7 cellular contexts compared by ENCODE assay signal in the genomic region with DNA sequence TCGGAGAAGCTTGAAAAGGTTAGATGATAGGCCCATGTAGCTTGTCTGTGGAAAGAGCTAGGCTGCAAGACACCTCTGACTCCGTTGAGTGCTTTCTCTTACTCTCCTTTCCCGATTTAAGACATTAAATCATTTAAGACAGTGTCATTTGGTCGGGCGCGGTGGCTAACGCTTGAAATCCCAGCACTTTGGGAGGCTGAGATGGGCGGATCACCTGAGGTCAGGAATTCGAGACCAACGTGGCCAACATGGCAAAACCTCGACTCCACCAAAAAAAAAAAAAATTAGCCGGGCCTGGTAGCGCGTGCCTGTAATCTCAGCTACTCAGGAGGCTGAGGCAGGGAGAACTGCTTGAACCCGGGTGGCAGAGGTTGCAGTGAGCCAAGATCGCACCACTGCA. TPM values are rescaled to one million over a fixed set of nuclear protein-coding genes. Genes with fewer than 3 reads are reported as not detected.
DNase-seq lines count a peak whose midpoint lies in the region; ATAC-seq and TF ChIP-seq lines count a peak whose summit lies in the region.
"Not testable (repeated sequence)": the region's sequence is repeated elsewhere in the genome, so short reads cannot be mapped to it uniquely, and the experiment has no call there.

No MANE protein-coding gene starts in this region.

- H3K27me3 ChIP-seq in BLaER1 treated with 17β-estradiol and CSF1 and Interleukin-3, amounts not matched to agents 10 nM and 100 nM: not testable (repeated sequence)

- H3K36me3 ChIP-seq in BLaER1 treated with 17β-estradiol and CSF1 and Interleukin-3, amounts not matched to agents 10 nM and 100 nM: not testable (repeated sequence)

- peak overlapping the region in 1 of 11 experiments; percentile 97; a peak in 2 of 22 replicates for H3K9ac ChIP-seq in BLaER1 treated with 17β-estradiol and CSF1 and Interleukin-3, amounts not matched to agents 10 nM and 100 nM

- DNase-seq in RWPE1 (ENCODE audit: low spot score); stimulated activated naive B cell treated with anti-CD40 and anti-IgM and Interleukin-4, amounts not matched to agents 10 μg/mL and 1 μg/mL and 100 μg/mL, for 72 hours: not testable (repeated sequence)
- peak; percentile 15 for DNase-seq in cardiac septum (ENCODE audit: low spot score)

- H3K4me3 Mint-ChIP-seq in IgD-negative memory B cell (peak overlapping the region in 2 of 4 donors; percentile 32 to 98), nephron (peak overlapping the region; percentile 48 to 55 (median 50))
- H3K4me3 Mint-ChIP-seq in activated T-helper 17 cell treated with anti-CD3 and anti-CD28 coated beads, Interleukin-2, amount 50 U/mL, for 72 hours: peak overlapping the region; percentile 78
- H3K4me3 Mint-ChIP-seq in stimulated activated naive B cell treated with anti-CD40 and anti-IgM and Interleukin-4, amounts not matched to agents 10 μg/mL and 1 μg/mL and 100 μg/mL, for 72 hours: not testable (repeated sequence)

- not testable (repeated sequence) for H3K36me3 Mint-ChIP-seq in IgD-negative memory B cell; stimulated activated naive B cell treated with anti-CD40 and anti-IgM and Interleukin-4, amounts not matched to agents 10 μg/mL and 1 μg/mL and 100 μg/mL, for 72 hours
- peaks cover 21% of the 10 kb centered on the region for H3K36me3 Mint-ChIP-seq in activated T-helper 17 cell treated with anti-CD3 and anti-CD28 coated beads, Interleukin-2, amount 50 U/mL, for 72 hours (ENCODE audit: low read depth)
- peaks cover 18% of the 10 kb centered on the region for H3K36me3 Mint-ChIP-seq in nephron (ENCODE audit: low read depth)

- H3K27ac Mint-ChIP-seq in IgD-negative memory B cell: peak overlapping the region; percentile 90 to 99 (median 96)
- not testable (repeated sequence) for H3K27ac Mint-ChIP-seq in activated T-helper 17 cell treated with anti-CD3 and anti-CD28 coated beads, Interleukin-2, amount 50 U/mL, for 72 hours; nephron
- peak overlapping the region; percentile 25 for H3K27ac Mint-ChIP-seq in stimulated activated naive B cell treated with anti-CD40 and anti-IgM and Interleukin-4, amounts not matched to agents 10 μg/mL and 1 μg/mL and 100 μg/mL, for 72 hours

- peaks cover 31 to 61% (median 54%) of the 10 kb centered on the region in 10 experiments for H3K4me1 ChIP-seq in BLaER1 treated with 17β-estradiol and CSF1 and Interleukin-3, amounts not matched to agents 10 nM and 100 nM

- H3K4me1 Mint-ChIP-seq in IgD-negative memory B cell: peaks cover 15 to 25% (median 21%) of the 10 kb centered on the region in 3 donors
- H3K4me1 Mint-ChIP-seq in activated T-helper 17 cell treated with anti-CD3 and anti-CD28 coated beads, Interleukin-2, amount 50 U/mL, for 72 hours: peaks cover 15% of the 10 kb centered on the region
- peaks cover 21% of the 10 kb centered on the region for H3K4me1 Mint-ChIP-seq in nephron
- H3K4me1 Mint-ChIP-seq in stimulated activated naive B cell treated with anti-CD40 and anti-IgM and Interleukin-4, amounts not matched to agents 10 μg/mL and 1 μg/mL and 100 μg/mL, for 72 hours: peaks cover 22 to 24% of the 10 kb centered on the region in 2 donors

- intact Hi-C loops in cardiac septum (cut with DNase I): loop anchor here (10.0 kb wide), 1 partner anchor 54 kb away; a partner anchor contains a TSS

- CTCF ChIA-PET in RWPE1 (lab: Yijun Ruan, JAX): not testable (repeated sequence)

- peak overlapping the region; percentile 87 to 95 (median 90); a peak in 21 of 22 replicates for H3K4me2 ChIP-seq in BLaER1 treated with 17β-estradiol and CSF1 and Interleukin-3, amounts not matched to agents 10 nM and 100 nM

- H3K9me3 Mint-ChIP-seq in IgD-negative memory B cell; activated T-helper 17 cell treated with anti-CD3 and anti-CD28 coated beads, Interleukin-2, amount 50 U/mL, for 72 hours; nephron; stimulated activated naive B cell treated with anti-CD40 and anti-IgM and Interleukin-4, amounts not matched to agents 10 μg/mL and 1 μg/mL and 100 μg/mL, for 72 hours: not testable (repeated sequence)

- H3K9me3 ChIP-seq in BLaER1 treated with 17β-estradiol and CSF1 and Interleukin-3, amounts not matched to agents 10 nM and 100 nM (replicated peaks in 1 of 11): not testable (repeated sequence)

- not testable (repeated sequence) for H3K27me3 Mint-ChIP-seq in IgD-negative memory B cell; activated T-helper 17 cell treated with anti-CD3 and anti-CD28 coated beads, Interleukin-2, amount 50 U/mL, for 72 hours; nephron (ENCODE audit: low read depth); stimulated activated naive B cell treated with anti-CD40 and anti-IgM and Interleukin-4, amounts not matched to agents 10 μg/mL and 1 μg/mL and 100 μg/mL, for 72 hours

- H3K27ac ChIP-seq in BLaER1 treated with 17β-estradiol and CSF1 and Interleukin-3, amounts not matched to agents 10 nM and 100 nM: 0 out of 22 replicates have a peak overlapping the region, but pooled peaks of 1 of the 11 experiments have one; percentile 98
- peak overlapping the region; percentile 88; the same call in 1 of the 2 replicates for H3K27ac ChIP-seq in RWPE1

- H4K20me1 ChIP-seq in BLaER1 treated with 17β-estradiol and CSF1 and Interleukin-3, amounts not matched to agents 10 nM and 100 nM: peaks cover 0 to 15% (median 11%) of the 10 kb centered on the region in 11 experiments; a peak in 15 of 22 replicates

- H3K4me3 ChIP-seq in BLaER1 treated with 17β-estradiol and CSF1 and Interleukin-3, amounts not matched to agents 10 nM and 100 nM: not testable (repeated sequence)

- POLR2A ChIA-PET in RWPE1 (lab: Yijun Ruan, JAX; ENCODE audit: low non-redundant PET): not testable (repeated sequence)

- ATAC-seq in activated T-helper 17 cell treated with anti-CD3 and anti-CD28 coated beads, Interleukin-2, amount 50 U/mL, for 72 hours (replicated peaks); stimulated activated naive B cell treated with anti-CD40 and anti-IgM and Interleukin-4, amounts not matched to agents 10 μg/mL and 1 μg/mL and 100 μg/mL, for 72 hours (replicated peaks): not testable (repeated sequence)

- TF ChIP-seq CTCF in RWPE1 (conservative IDR thresholded peaks at IDR 0.05; ENCODE audit: low read depth); nephron (IDR thresholded peaks at IDR 0.05; ENCODE audit: unreplicated experiment in 3 of 3): not testable (repeated sequence)

RNA-seq across cellular contexts. Expression of a gene that starts 52.6 kb away (rescaled TPM):
- 21.7 TPM for polyA plus RNA-seq in IgD-negative memory B cell
- 10 to 100 TPM; 29.5 to 49.5 TPM for total RNA-seq in activated T-helper 17 cell treated with anti-CD3 and anti-CD28 coated beads, Interleukin-2, amount 50 U/mL, for 72 hours
- 22.8 TPM for total RNA-seq in cardiac septum
